In genomic region chr10:89929282-89930026, GRCh38 we compare ENCODE assay signal across 28 cellular contexts.
DNase-seq lines count a peak whose midpoint lies in the region; ATAC-seq and TF ChIP-seq lines count a peak whose summit lies in the region.
"Had no signal": no experiment of that assay in that cellular context is flagged by ENCODE, and none has a peak within 500 bp of the region (broad histone marks: within the 10 kb centered on the region; RNA-seq: fewer than 3 reads in every experiment).

No MANE protein-coding gene starts in this region.

- in situ Hi-C loops in transverse colon (cut with MboI; ENCODE audit: low pct_ligation_motif_present in 1 of 4, low pct_unique_long_range_greater_than_20kb in 1 of 4, low sequenced_read_pairs in 3 of 4): no loop called here

- H3K27me3 ChIP-seq in transverse colon (no peaks in the 10 kb centered on the region), upper lobe of left lung (no peaks in the 10 kb centered on the region)
- H3K27me3 ChIP-seq: MG63, right lobe of liver, SJSA1, tibial artery had no signal

- WGBS in transverse colon (ENCODE audit: low coverage in 1 of 2), 2 donors: 54 to 64% methylated on average over 5 to 8 of the region's 8 CpGs
- 68 to 73% methylated on average over 8 of the region's 8 CpGs for WGBS in upper lobe of left lung, 2 donors

- H3K27ac Mint-ChIP-seq in MCF 10A (ENCODE audit: low read depth, unreplicated experiment): no peak overlapping the region
- H3K27ac Mint-ChIP-seq: activated CD4-positive, alpha-beta memory T cell treated with anti-CD3 and anti-CD28 coated beads, Interleukin-2, amount 10 ng/mL, durations not matched to agents 7 days and 5 days; activated naive CD8-positive, alpha-beta T cell treated with anti-CD3 and anti-CD28 coated beads for 36 hours; stimulated activated naive CD8-positive, alpha-beta T cell treated with anti-CD3 and anti-CD28 coated beads, Interleukin-15, Interleukin-2, amounts not matched to agents 100 ng/mL and 50 ng/mL, for 24 hours; T-cell had no signal

- peak; percentile 26 for DNase-seq in GM10248 (ENCODE audit: extremely low spot score)
- DNase-seq in left kidney (ENCODE audit: low read depth, low spot score): peak; percentile 38
- no peak for DNase-seq in transverse colon
- no peak for DNase-seq in upper lobe of left lung
- DNase-seq in MCF 10A (ENCODE audit: unreplicated experiment): no peak
- DNase-seq in AG08396 (ENCODE audit: low spot score): no peak
- DNase-seq: activated CD4-positive, alpha-beta memory T cell treated with anti-CD3 and anti-CD28 coated beads, Interleukin-2, amount 10 ng/mL, durations not matched to agents 7 days and 5 days; activated naive CD8-positive, alpha-beta T cell treated with anti-CD3 and anti-CD28 coated beads for 36 hours; central memory CD4-positive, alpha-beta T cell; dermis blood vessel endothelial cell; DMS53; H7; MG63; mucosa of descending colon; NCI-H1436 treated with DMSO at 0.1 percent for 48 hours; NCI-H510A treated with DMSO at 0.1 percent for 48 hours; right lobe of liver; stimulated activated CD4-positive, alpha-beta T cell treated with anti-CD3 and anti-CD28 coated beads, Interleukin-12 subunit alpha, Interleukin-12 subunit beta, amount 100 ng/mL, for 4 hours; stimulated activated CD4-positive, alpha-beta T cell treated with anti-CD3 and anti-CD28 coated beads, Interleukin-4, amount 100 ng/mL, for 24 hours; T-cell; tibial artery had no signal

- H3K4me3 ChIP-seq in transverse colon (no peak overlapping the region), upper lobe of left lung (no peak overlapping the region)
- H3K4me3 ChIP-seq: K562, MG63, mucosa of descending colon, right lobe of liver, SJSA1, tibial artery had no signal

- no peaks in the 10 kb centered on the region for H3K4me1 ChIP-seq in transverse colon
- no peaks in the 10 kb centered on the region for H3K4me1 ChIP-seq in upper lobe of left lung
- H3K4me1 ChIP-seq: parathyroid adenoma, right lobe of liver, SJSA1, tibial artery had no signal

- POLR2A ChIA-PET in GM10248 (lab: Yijun Ruan, JAX) (no interaction called here), MCF 10A (lab: Yijun Ruan, JAX) (interaction anchor here (0.7 to 1.2 kb wide), 2 partner anchors 10 to 55 kb away, joined by 3 read pairs; no protein-coding TSS in a partner anchor)

- no peak overlapping the region for H3K4me3 Mint-ChIP-seq in MCF 10A (ENCODE audit: unreplicated experiment)
- H3K4me3 Mint-ChIP-seq: activated CD4-positive, alpha-beta memory T cell treated with anti-CD3 and anti-CD28 coated beads, Interleukin-2, amount 10 ng/mL, durations not matched to agents 7 days and 5 days; activated naive CD8-positive, alpha-beta T cell treated with anti-CD3 and anti-CD28 coated beads for 36 hours; stimulated activated naive CD8-positive, alpha-beta T cell treated with anti-CD3 and anti-CD28 coated beads, Interleukin-15, Interleukin-2, amounts not matched to agents 100 ng/mL and 50 ng/mL, for 24 hours; T-cell had no signal

- no peaks in the 10 kb centered on the region for H3K27me3 Mint-ChIP-seq in MCF 10A (ENCODE audit: insufficient read depth, unreplicated experiment)
- H3K27me3 Mint-ChIP-seq: activated naive CD8-positive, alpha-beta T cell treated with anti-CD3 and anti-CD28 coated beads for 36 hours had no signal

- H3K27ac ChIP-seq in transverse colon (no peak overlapping the region), upper lobe of left lung (no peak overlapping the region)
- H3K27ac ChIP-seq: parathyroid adenoma, right lobe of liver, SJSA1, tibial artery had no signal

- H3K9me3 Mint-ChIP-seq in MCF 10A (ENCODE audit: unreplicated experiment): peaks cover 8% of the 10 kb centered on the region
- H3K9me3 Mint-ChIP-seq: activated CD4-positive, alpha-beta memory T cell treated with anti-CD3 and anti-CD28 coated beads, Interleukin-2, amount 10 ng/mL, durations not matched to agents 7 days and 5 days; activated naive CD8-positive, alpha-beta T cell treated with anti-CD3 and anti-CD28 coated beads for 36 hours; stimulated activated naive CD8-positive, alpha-beta T cell treated with anti-CD3 and anti-CD28 coated beads, Interleukin-15, Interleukin-2, amounts not matched to agents 100 ng/mL and 50 ng/mL, for 24 hours; T-cell had no signal

- BruUV-seq in MCF 10A (replicated peaks; lab: Mats Ljungman, UMichigan): no TSS peak

- ATAC-seq in GM19023 (IDR thresholded peaks at IDR 0.05; ENCODE audit: unreplicated experiment) (peak; percentile 57), HG02884 (IDR thresholded peaks at IDR 0.05; ENCODE audit: unreplicated experiment) (peak; percentile 76), upper lobe of left lung (ENCODE audit: low FRiP score in 2 of 2) (no peak)
- ATAC-seq: activated CD4-positive, CD25-positive, alpha-beta regulatory T cell treated with anti-CD3 and anti-CD28 coated beads, Interleukin-2, amount 50 U/mL, for 24 hours; K562; mucosa of descending colon; right lobe of liver; T-cell had no signal

- H3K9me3 ChIP-seq in transverse colon (no peaks in the 10 kb centered on the region), upper lobe of left lung (peaks cover 0 to 4% (median 0%) of the 10 kb centered on the region in 4 donors)
- H3K9me3 ChIP-seq: MG63, mucosa of descending colon, right lobe of liver, SJSA1 had no signal

- intact Hi-C loops in transverse colon (cut with DNase I; ENCODE audit: low total_unique reads) (no loop called here), MCF 10A (cut with micrococcal nuclease) (no loop called here)

- H3K36me3 ChIP-seq in transverse colon (no peaks in the 10 kb centered on the region), upper lobe of left lung (no peaks in the 10 kb centered on the region)
- H3K36me3 ChIP-seq: MG63, right lobe of liver, SJSA1, tibial artery had no signal

- TF ChIP-seq EP300 in transverse colon (IDR thresholded peaks at IDR 0.05; ENCODE audit: low read depth): no peak
- no peak for TF ChIP-seq EP300 in upper lobe of left lung (IDR thresholded peaks at IDR 0.05)

- no peak for TF ChIP-seq POLR2A in transverse colon (IDR thresholded peaks at IDR 0.05)
- TF ChIP-seq POLR2A in upper lobe of left lung (IDR thresholded peaks at IDR 0.05): no peak

- H3K4me1 Mint-ChIP-seq in MCF 10A (ENCODE audit: insufficient read depth, unreplicated experiment): peaks cover 7% of the 10 kb centered on the region
- H3K4me1 Mint-ChIP-seq: activated CD4-positive, alpha-beta memory T cell treated with anti-CD3 and anti-CD28 coated beads, Interleukin-2, amount 10 ng/mL, durations not matched to agents 7 days and 5 days; activated naive CD8-positive, alpha-beta T cell treated with anti-CD3 and anti-CD28 coated beads for 36 hours; T-cell had no signal

- H3K36me3 Mint-ChIP-seq in MCF 10A (ENCODE audit: insufficient read depth, unreplicated experiment): no peaks in the 10 kb centered on the region
- H3K36me3 Mint-ChIP-seq: activated naive CD8-positive, alpha-beta T cell treated with anti-CD3 and anti-CD28 coated beads for 36 hours; T-cell had no signal

- TF ChIP-seq CTCF in GM10248 (IDR thresholded peaks at IDR 0.05; ENCODE audit: control extremely low read depth, extremely low read depth, low read depth, missing control alignments): no peak
- TF ChIP-seq CTCF in transverse colon (IDR thresholded peaks at IDR 0.05): no peak
- TF ChIP-seq CTCF in upper lobe of left lung (IDR thresholded peaks at IDR 0.05): no peak
- TF ChIP-seq CTCF in MCF 10A (IDR thresholded peaks at IDR 0.05; ENCODE audit: unreplicated experiment): no peak

- CTCF ChIA-PET in GM10248 (lab: Yijun Ruan, JAX) (no interaction called here), MCF 10A (lab: Yijun Ruan, JAX) (no interaction called here)

Comparison
In these comparisons a context has a peak if more than half of its experiments do, and no peak if none do; other contexts are left out.
1. DNase-seq: peak in GM10248 (single experiment) and left kidney (single experiment); none in transverse colon (single experiment), upper lobe of left lung (0 of 2), MCF 10A (single experiment) and AG08396 (single experiment).
2. ATAC-seq: peak in GM19023 (single experiment) and HG02884 (single experiment); none in upper lobe of left lung (0 of 2).